8 cellular contexts compared by ENCODE assay signal in genomic region chr1:37561794-37562132, GRCh38. TPM values are rescaled to one million over a fixed set of nuclear protein-coding genes. Genes with fewer than 3 reads are reported as not detected.
DNase-seq lines count a peak whose midpoint lies in the region; ATAC-seq lines count a peak whose summit lies in the region.

No MANE protein-coding gene starts in this region.

- DNase-seq in SHP77 (lab: John Stamatoyannopoulos, UW) = peak; percentile 27 to 28
- no peak for DNase-seq in SHP77 treated with DMSO at 0.1 percent for 48 hours (lab: John Stamatoyannopoulos, UW)
- peak; percentile 87 for DNase-seq in NCI-H510A treated with DMSO at 0.1 percent for 48 hours (lab: John Stamatoyannopoulos, UW)
- peak; percentile 26 for DNase-seq in activated naive CD4-positive, alpha-beta T cell treated with anti-CD3 and anti-CD28 coated beads, Interleukin-2, amount 50 U/mL, for 16 hours
- no peak for DNase-seq in left lobe of liver (ENCODE audit: low spot score)
- no peak for DNase-seq in NCI-H2107 treated with DMSO at 0.1 percent for 48 hours (lab: John Stamatoyannopoulos, UW; ENCODE audit: unreplicated experiment)

- ATAC-seq in left lobe of liver = peak; percentile 26
- no peak for ATAC-seq in HG03521 (IDR thresholded peaks at IDR 0.05; ENCODE audit: unreplicated experiment)
- no peak for ATAC-seq in GM21528 (IDR thresholded peaks at IDR 0.05; ENCODE audit: low FRiP score, unreplicated experiment)

RNA-seq across cellular contexts. Expression of gene DNALI1, which starts 5.0 kb away (rescaled TPM):
- 6.8 TPM for total RNA-seq in left lobe of liver

RNA-seq across cellular contexts. Expression of gene SNIP1, which starts 7.7 kb away (rescaled TPM):
- 6.9 TPM for total RNA-seq in left lobe of liver

RNA-seq across cellular contexts. Expression of gene GNL2, which starts 34.0 kb away (rescaled TPM):
- 11.5 TPM for total RNA-seq in left lobe of liver

RNA-seq across cellular contexts. Expression of gene MEAF6, which starts 47.2 kb away (rescaled TPM):
- 16.0 TPM for total RNA-seq in left lobe of liver

Comparison
In these comparisons a context has a peak if more than half of its experiments do, and no peak if none do; other contexts are left out.
1. DNase-seq: peak in SHP77 (2 of 2), NCI-H510A treated with DMSO at 0.1 percent for 48 hours (single experiment) and activated naive CD4-positive, alpha-beta T cell treated with anti-CD3 and anti-CD28 coated beads, Interleukin-2, amount 50 U/mL, for 16 hours (single experiment); none in SHP77 treated with DMSO at 0.1 percent for 48 hours (single experiment), left lobe of liver (single experiment) and NCI-H2107 treated with DMSO at 0.1 percent for 48 hours (single experiment).